In the genomic region with DNA sequence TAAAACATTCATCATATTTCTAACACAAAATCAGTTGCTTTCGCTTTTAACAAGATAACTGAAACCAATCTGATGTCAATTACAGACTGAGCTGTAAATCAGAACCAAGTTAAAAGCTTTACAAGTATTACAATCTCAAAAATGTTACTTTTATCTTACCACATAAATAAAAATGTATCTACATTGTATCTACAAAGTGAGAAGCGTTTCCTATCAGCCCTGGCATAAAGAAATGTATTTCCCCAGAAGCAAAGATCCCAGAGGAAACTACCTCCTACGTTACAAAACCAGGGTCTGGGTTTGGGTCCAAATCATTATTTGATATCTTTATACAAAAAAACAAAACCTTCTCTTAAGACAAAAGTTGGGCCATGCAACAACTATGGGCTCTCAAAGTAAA, we compare ENCODE assay signal across 8 cellular contexts. TPM values are rescaled to one million over a fixed set of nuclear protein-coding genes. Genes with fewer than 3 reads are reported as not detected.
DNase-seq lines count a peak whose midpoint lies in the region; ATAC-seq and TF ChIP-seq lines count a peak whose summit lies in the region.

No MANE protein-coding gene starts in this region.

- H3K27ac ChIP-seq in PC-3 (ENCODE audit: low read length) = no peak overlapping the region
- H3K27ac ChIP-seq in effector memory CD4-positive, alpha-beta T cell (ENCODE audit: insufficient read depth, low read length, poor library complexity, severe bottlenecking) = peak overlapping the region; percentile 70

- TF ChIP-seq CTCF in AG09309 (IDR thresholded peaks at IDR 0.05; ENCODE audit: control insufficient read depth, insufficient read depth, low read depth, low read length, missing control alignments) (no peak), PC-3 (conservative IDR thresholded peaks at IDR 0.05; ENCODE audit: low read depth, low read length) (no peak), nephron progenitor cell (IDR thresholded peaks at IDR 0.05) (no peak)

- DNase-seq in AG09309 (ENCODE audit: low read depth) (no peak), PC-3 (no peak), nephron progenitor cell (no peak), GF-D8 (lab: John Stamatoyannopoulos, UW) (no peak), globus pallidus (ENCODE audit: low spot score) (no peak)
- no peak for DNase-seq in effector memory CD4-positive, alpha-beta T cell

- peaks cover 54% of the 10 kb centered on the region for H3K4me1 Mint-ChIP-seq in nephron progenitor cell

- peak overlapping the region; percentile 72 for H3K4me3 ChIP-seq in AG09309 (ENCODE audit: control insufficient read depth, low read depth, low read length)
- H3K4me3 ChIP-seq in PC-3 (ENCODE audit: low read length) = peak overlapping the region; percentile 71
- H3K4me3 ChIP-seq in effector memory CD4-positive, alpha-beta T cell (ENCODE audit: insufficient read depth, low read depth, low read length, poor library complexity, severe bottlenecking) = no peak overlapping the region

- no peaks in the 10 kb centered on the region for H3K27me3 ChIP-seq in PC-3 (ENCODE audit: low read length)
- H3K27me3 ChIP-seq in effector memory CD4-positive, alpha-beta T cell (replicated peaks; ENCODE audit: control insufficient read depth, insufficient read depth, low read length, poor library complexity, severe bottlenecking) = no peaks in the 10 kb centered on the region

- H3K9ac ChIP-seq in PC-3 (ENCODE audit: low read length) = no peak overlapping the region

- no peak overlapping the region for H3K27ac Mint-ChIP-seq in nephron progenitor cell

- H2AFZ ChIP-seq in PC-3 (ENCODE audit: low read length) = no peak overlapping the region

- no peaks in the 10 kb centered on the region for H3K9me3 ChIP-seq in PC-3 (ENCODE audit: low read length)
- no peaks in the 10 kb centered on the region for H3K9me3 ChIP-seq in effector memory CD4-positive, alpha-beta T cell (ENCODE audit: control insufficient read depth, low read length)

- peak overlapping the region; percentile 80 for H3K4me2 ChIP-seq in PC-3 (ENCODE audit: low read length)

- H3K9me2 ChIP-seq in PC-3 (replicated peaks; ENCODE audit: low read length) = no peaks in the 10 kb centered on the region

- H3K79me2 ChIP-seq in PC-3 (ENCODE audit: low read length) = peaks cover 68% of the 10 kb centered on the region

- CTCF ChIA-PET in PC-3 (lab: Charles Lee) = no interaction called here

- H3K36me3 Mint-ChIP-seq in nephron progenitor cell (ENCODE audit: low read depth) = peaks cover 8% of the 10 kb centered on the region

- H3F3A ChIP-seq in PC-3 (ENCODE audit: low read length, unreplicated experiment) = no peaks in the 10 kb centered on the region

- peaks cover 57% of the 10 kb centered on the region for H4K20me1 ChIP-seq in PC-3 (ENCODE audit: low read length)

- POLR2A ChIA-PET in PC-3 (lab: Charles Lee; ENCODE audit: unreplicated experiment) = interaction anchor here (0.6 kb wide), 1 partner anchor 16 kb away, joined by 6 read pairs; no protein-coding TSS in a partner anchor

- intact Hi-C loops in PC-3 (cut with micrococcal nuclease) = loop anchor here (5.0 kb wide), 3 partner anchors 99 to 186 kb away; partner anchors contain the start of gene ARPC1A

- H3K27me3 Mint-ChIP-seq in nephron progenitor cell (ENCODE audit: low read depth, poor library complexity) = peaks cover 8% of the 10 kb centered on the region

- peak overlapping the region; percentile 82 for H3K4me3 Mint-ChIP-seq in nephron progenitor cell

- no peaks in the 10 kb centered on the region for H3K9me3 Mint-ChIP-seq in nephron progenitor cell

- BruUV-seq in PC-3 (replicated peaks; lab: Mats Ljungman, UMichigan) = no TSS peak

- peaks cover 40% of the 10 kb centered on the region for H3K4me1 ChIP-seq in PC-3 (ENCODE audit: insufficient read depth, low read length)
- peaks cover 4% of the 10 kb centered on the region for H3K4me1 ChIP-seq in effector memory CD4-positive, alpha-beta T cell (ENCODE audit: control insufficient read depth, insufficient read depth, low read length, poor library complexity, severe bottlenecking)

- H3K36me3 ChIP-seq in PC-3 (ENCODE audit: low read depth, low read length) = peaks cover 2% of the 10 kb centered on the region; the same call in 1 of the 2 replicates
- no peaks in the 10 kb centered on the region for H3K36me3 ChIP-seq in effector memory CD4-positive, alpha-beta T cell (ENCODE audit: control insufficient read depth, insufficient read depth, low read length)

- ATAC-seq in PC-3 = no peak
- ATAC-seq in GM19328 (IDR thresholded peaks at IDR 0.05; ENCODE audit: unreplicated experiment) = no peak
- ATAC-seq in GM21717 (IDR thresholded peaks at IDR 0.05; ENCODE audit: unreplicated experiment) = no peak

RNA-seq across cellular contexts. Expression of gene SMURF1, which starts 2.6 kb away (rescaled TPM):
- 30.2 and 32.3 TPM in 2 replicates for total RNA-seq in PC-3 (2014; rRNA removed)
